Comparison of ENCODE assay signal across 14 cellular contexts in genomic region chr17:68400404-68400735, GRCh38. TPM values are rescaled to one million over a fixed set of nuclear protein-coding genes. Genes with fewer than 3 reads are reported as not detected.
DNase-seq lines count a peak whose midpoint lies in the region; ATAC-seq, FAIRE-seq and TF ChIP-seq lines count a peak whose summit lies in the region.
"Had no signal": no experiment of that assay in that cellular context is flagged by ENCODE, and none has a peak within 500 bp of the region (broad histone marks: within the 10 kb centered on the region; RNA-seq: fewer than 3 reads in every experiment).

No MANE protein-coding gene starts in this region.

- H3K27me3 ChIP-seq in DND-41 (ENCODE audit: insufficient read depth, low read length, poor library complexity) (no peaks in the 10 kb centered on the region), endodermal cell (ENCODE audit: control insufficient read depth, insufficient read depth, low read length, poor library complexity, severe bottlenecking) (no peaks in the 10 kb centered on the region), brain microvascular endothelial cell (replicated peaks) (no peaks in the 10 kb centered on the region), small intestine (ENCODE audit: control insufficient read depth in 2 of 2, insufficient read depth in 2 of 2, low read length in 2 of 2) (no peaks in the 10 kb centered on the region)

- H3K9me3 ChIP-seq in DND-41 (ENCODE audit: insufficient read depth, low read length, severe bottlenecking) (peaks cover 2% of the 10 kb centered on the region), endodermal cell (ENCODE audit: control insufficient read depth, low read length) (peaks cover 3% of the 10 kb centered on the region), small intestine (ENCODE audit: control insufficient read depth, low read depth) (no peaks in the 10 kb centered on the region)

- H2AFZ ChIP-seq in DND-41 (ENCODE audit: low read depth, low read length), result no peak overlapping the region

- peak overlapping the region; percentile 92 for H3K27ac ChIP-seq in DND-41 (ENCODE audit: low read length)
- H3K27ac ChIP-seq in endodermal cell (ENCODE audit: low read depth, low read length), result no peak overlapping the region
- H3K27ac ChIP-seq in skin epidermis, result peak overlapping the region in 15 of 21 experiments; percentile 1 to 84 (median 37)
- no peak overlapping the region for H3K27ac ChIP-seq in brain microvascular endothelial cell
- peak overlapping the region in 1 of 2 donors; percentile 10 for H3K27ac ChIP-seq in small intestine (ENCODE audit: low read depth in 1 of 2, low read length in 1 of 2)

- H3K36me3 Mint-ChIP-seq in T-cell (peaks cover 24% of the 10 kb centered on the region), endodermal cell (ENCODE audit: low read depth) (no peaks in the 10 kb centered on the region)

- H3K36me3 ChIP-seq in DND-41 (ENCODE audit: insufficient read depth, low read length) (no peaks in the 10 kb centered on the region), endodermal cell (ENCODE audit: control insufficient read depth, insufficient read depth, low read length) (no peaks in the 10 kb centered on the region), brain microvascular endothelial cell (replicated peaks) (no peaks in the 10 kb centered on the region), small intestine (ENCODE audit: control insufficient read depth in 2 of 2, insufficient read depth in 2 of 2, low read length in 2 of 2) (no peaks in the 10 kb centered on the region)

- H3K4me1 ChIP-seq in DND-41 (ENCODE audit: insufficient read depth, low read length), result peaks cover 51% of the 10 kb centered on the region
- H3K4me1 ChIP-seq in endodermal cell (ENCODE audit: control insufficient read depth, insufficient read depth, low read length), result no peaks in the 10 kb centered on the region
- no peaks in the 10 kb centered on the region for H3K4me1 ChIP-seq in small intestine (ENCODE audit: control insufficient read depth in 2 of 2, insufficient read depth in 1 of 2, low read depth in 1 of 2, low read length in 1 of 2)
- H3K4me1 ChIP-seq: Caco-2 had no signal

- no peaks in the 10 kb centered on the region for H3K79me2 ChIP-seq in DND-41 (ENCODE audit: insufficient read depth, low read length)

- ATAC-seq in DND-41 (ENCODE audit: insufficient read depth, low read depth), result no peak
- ATAC-seq in T-cell (replicated peaks in 1 of 4), result no peak
- no peak for ATAC-seq in HG02610 (IDR thresholded peaks at IDR 0.05; ENCODE audit: unreplicated experiment)

- H3K9me3 Mint-ChIP-seq in T-cell (peaks cover 0 to 14% (median 2%) of the 10 kb centered on the region in 3 donors), endodermal cell (peaks cover 12% of the 10 kb centered on the region)

- H3K4me3 ChIP-seq in DND-41 (ENCODE audit: low read depth in 1 of 2, low read length in 2 of 2) (no peak overlapping the region), endodermal cell (ENCODE audit: low read length) (no peak overlapping the region), skin epidermis (no peak overlapping the region), brain microvascular endothelial cell (ENCODE audit: low read depth, low read length) (no peak overlapping the region), small intestine (ENCODE audit: low read depth in 1 of 2, low read length in 2 of 2) (no peak overlapping the region)

- POLR2A ChIA-PET in T-cell (lab: Charles Lee), result no interaction called here

- H3K27ac Mint-ChIP-seq in T-cell (peak overlapping the region; percentile 39 to 66), endodermal cell (no peak overlapping the region)
- H3K27ac Mint-ChIP-seq: progenitor cell of endocrine pancreas had no signal

- no peaks in the 10 kb centered on the region for H4K20me1 ChIP-seq in DND-41 (ENCODE audit: insufficient read depth, low read length)

- CTCF ChIA-PET in T-cell (lab: Charles Lee), result interaction anchor here in 1 of 2 donors (0.6 kb wide), 1 partner anchor 100 kb away, joined by 7 read pairs; no protein-coding TSS in a partner anchor

- FAIRE-seq in small intestine (lab: Jason Lieb, UNC), result no peak
- FAIRE-seq: H1, urothelium cell line had no signal

- H3K4me2 ChIP-seq in DND-41 (ENCODE audit: insufficient read depth, low read length), result no peak overlapping the region

- TF ChIP-seq CTCF in DND-41 (IDR thresholded peaks at IDR 0.05; ENCODE audit: borderline replicate concordance, extremely low read depth, low read length, poor library complexity, severe bottlenecking), result no peak
- no peak for TF ChIP-seq CTCF in endodermal cell (conservative IDR thresholded peaks at IDR 0.05)
- TF ChIP-seq CTCF in brain microvascular endothelial cell (IDR thresholded peaks at IDR 0.05; ENCODE audit: low read depth, low read length, missing control alignments), result no peak

- 94 to 96% methylated on average over 3 to 4 of the region's 4 CpGs for WGBS in endodermal cell (ENCODE audit: insufficient coverage in 1 of 2, insufficient read length in 1 of 2), 2 experiments
- WGBS in small intestine, 3 donors, result 85 to 91% (median 90%) methylated on average over 4 of the region's 4 CpGs

- no peak overlapping the region for H3K9ac ChIP-seq in DND-41 (ENCODE audit: low read depth, low read length)
- no peak overlapping the region for H3K9ac ChIP-seq in endodermal cell (ENCODE audit: extremely low read depth, low read length, poor library complexity, severe bottlenecking)

- DNase-seq in DND-41, result no peak
- no peak for DNase-seq in T-cell
- peak; percentile 31 for DNase-seq in endodermal cell
- no peak for DNase-seq in brain microvascular endothelial cell
- no peak for DNase-seq in small intestine
- DNase-seq: Caco-2, midbrain, NCI-H1105, NCI-H345 had no signal

- in situ Hi-C loops in brain microvascular endothelial cell (cut with HindIII; ENCODE audit: low pct_ligation_motif_present, low sequenced_read_pairs), result no loop called here

- H3K27me3 Mint-ChIP-seq in T-cell (no peaks in the 10 kb centered on the region), endodermal cell (ENCODE audit: insufficient read depth) (peaks cover 1% of the 10 kb centered on the region)

- H3K4me1 Mint-ChIP-seq in T-cell, result peaks cover 29 to 37% (median 30%) of the 10 kb centered on the region in 3 donors
- peaks cover 6% of the 10 kb centered on the region for H3K4me1 Mint-ChIP-seq in endodermal cell

- H3K4me3 Mint-ChIP-seq in T-cell (peak overlapping the region in 1 of 3 donors; percentile 17), endodermal cell (no peak overlapping the region)

RNA-seq across cellular contexts. Expression of gene WIPI1, which starts 56.9 kb away (rescaled TPM):
- total RNA-seq in T-cell (10 to 100 TPM in 2 of 5 donors, 1 to 10 TPM in 3; 5.4 to 11.8 (median 9.7) TPM), endodermal cell (10 to 100 TPM; 32.0 to 39.5 TPM)
- polyA plus RNA-seq in endodermal cell (2013, experiment 1 of 2), result 21.5 TPM
- 26.3 TPM for polyA plus RNA-seq in endodermal cell (2013, experiment 2 of 2)
- polyA plus RNA-seq in small intestine, result 10 to 100 TPM; 11.6 to 21.6 (median 18.1) TPM

Comparison
In these comparisons a context has a peak if more than half of its experiments do, and no peak if none do; other contexts are left out.
1. H3K27ac ChIP-seq: peak in DND-41 (single experiment) and skin epidermis (15 of 21); none in endodermal cell (single experiment) and brain microvascular endothelial cell (single experiment).